In genomic region chr19:34962281-34962944, GRCh38 we compare ENCODE assay signal across 1 cellular context.
TF ChIP-seq lines count a peak whose summit lies in the region.

No MANE protein-coding gene starts in this region.

TF ChIP-seq in HepG2, 621 proteins besides CTCF, POLR2A, EP300 and RAD21 (continued from another document and continues in another):
- TF ChIP-seq PAXIP1 (CRISPR knock-in tag; conservative IDR thresholded peaks at IDR 0.05) = peak; percentile 82
- no peak for TF ChIP-seq EZH2 (conservative IDR thresholded peaks at IDR 0.05; ENCODE audit: low read depth, low read length)
- TF ChIP-seq NFYB (CRISPR knock-in tag; IDR thresholded peaks at IDR 0.05) = 0 out of 2 replicates have a peak, but pooled peaks have one; percentile 10
- TF ChIP-seq ZNF432 (CRISPR knock-in tag; IDR thresholded peaks at IDR 0.05; ENCODE audit: borderline replicate concordance) = no peak
- TF ChIP-seq YEATS4 (CRISPR knock-in tag; IDR thresholded peaks at IDR 0.05; ENCODE audit: borderline replicate concordance) = 0 out of 2 replicates have a peak, but pooled peaks have one; percentile 11
- peak; percentile 18; the same call in 1 of the 2 replicates for TF ChIP-seq CEBPG (CRISPR knock-in tag; IDR thresholded peaks at IDR 0.05)
- peak; percentile 54; the same call in 1 of the 2 replicates for TF ChIP-seq PHF21A (CRISPR knock-in tag; IDR thresholded peaks at IDR 0.05)
- TF ChIP-seq SNAPC5 (CRISPR knock-in tag; IDR thresholded peaks at IDR 0.05; ENCODE audit: borderline replicate concordance) = no peak
- TF ChIP-seq TARDBP (CRISPR knock-in tag; IDR thresholded peaks at IDR 0.05) = peak; percentile 14; the same call in 1 of the 2 replicates
- TF ChIP-seq TFE3 (CRISPR knock-in tag; IDR thresholded peaks at IDR 0.05) = 0 out of 2 replicates have a peak, but pooled peaks have one; percentile 42
- TF ChIP-seq FOXA3 (CRISPR knock-in tag; IDR thresholded peaks at IDR 0.05) = peak; percentile 80
- no peak for TF ChIP-seq IKZF4 (CRISPR knock-in tag; IDR thresholded peaks at IDR 0.05; ENCODE audit: borderline replicate concordance, low read depth, not compliant biosample characterization)
- no peak for TF ChIP-seq PHF8 (CRISPR knock-in tag; IDR thresholded peaks at IDR 0.05)
- TF ChIP-seq ZNF552 (CRISPR knock-in tag; IDR thresholded peaks at IDR 0.05; ENCODE audit: borderline replicate concordance) = no peak
- no peak for TF ChIP-seq NR0B2 (CRISPR knock-in tag; IDR thresholded peaks at IDR 0.05)
- no peak for TF ChIP-seq PLSCR1 (CRISPR knock-in tag; IDR thresholded peaks at IDR 0.05; ENCODE audit: borderline replicate concordance)
- TF ChIP-seq HNF4A (CRISPR knock-in tag; IDR thresholded peaks at IDR 0.05) = peak; percentile 29; the same call in 1 of the 2 replicates
- TF ChIP-seq ETV5 (CRISPR knock-in tag; IDR thresholded peaks at IDR 0.05; ENCODE audit: borderline replicate concordance) = peak; percentile 98
- TF ChIP-seq ZC3H4 (CRISPR knock-in tag; IDR thresholded peaks at IDR 0.05; ENCODE audit: borderline replicate concordance) = no peak
- peak; percentile 35; the same call in 1 of the 2 replicates for TF ChIP-seq GABPA (IDR thresholded peaks at IDR 0.05; ENCODE audit: low read depth, low read length)
- peak; percentile 88 for TF ChIP-seq GABPA (CRISPR knock-in tag; IDR thresholded peaks at IDR 0.05; ENCODE audit: low read depth)
- no peak for TF ChIP-seq ZNF318 (CRISPR knock-in tag; IDR thresholded peaks at IDR 0.05)
- TF ChIP-seq ETV6 (CRISPR knock-in tag; conservative IDR thresholded peaks at IDR 0.05) = peak; percentile 98
- TF ChIP-seq ZNF441 (CRISPR knock-in tag; IDR thresholded peaks at IDR 0.05; ENCODE audit: borderline replicate concordance) = peak; percentile 64; the same call in 1 of the 2 replicates
- TF ChIP-seq SIN3A (IDR thresholded peaks at IDR 0.05; ENCODE audit: borderline replicate concordance, low read depth, low read length) = 0 out of 2 replicates have a peak, but pooled peaks have one; percentile 49
- peak; percentile 73 for TF ChIP-seq ERF (CRISPR knock-in tag; IDR thresholded peaks at IDR 0.05)
- TF ChIP-seq PCBP2 (optimal IDR thresholded peaks at IDR 0.05; ENCODE audit: low read depth, low read length, poor library complexity, severe bottlenecking) = no peak
- 0 out of 2 replicates have a peak, but pooled peaks have one; percentile 27 for TF ChIP-seq ZNF800 (CRISPR knock-in tag; IDR thresholded peaks at IDR 0.05)
- TF ChIP-seq ZNF619 (CRISPR knock-in tag; IDR thresholded peaks at IDR 0.05) = 0 out of 2 replicates have a peak, but pooled peaks have one; percentile 28
- peak; percentile 91; the same call in 1 of the 2 replicates for TF ChIP-seq GATA4 (IDR thresholded peaks at IDR 0.05; ENCODE audit: borderline replicate concordance, low read depth)
- TF ChIP-seq CAMTA2 (CRISPR knock-in tag; IDR thresholded peaks at IDR 0.05; ENCODE audit: borderline replicate concordance) = no peak
- no peak for TF ChIP-seq SMYD3 (CRISPR knock-in tag; IDR thresholded peaks at IDR 0.05)
- peak; percentile 41; the same call in 1 of the 2 replicates for TF ChIP-seq MEIS1 (CRISPR knock-in tag; IDR thresholded peaks at IDR 0.05; ENCODE audit: borderline replicate concordance)
- peak; percentile 26; the same call in 1 of the 2 replicates for TF ChIP-seq ZNF747 (CRISPR knock-in tag; IDR thresholded peaks at IDR 0.05; ENCODE audit: borderline replicate concordance)
- no peak for TF ChIP-seq JUND (CRISPR knock-in tag; IDR thresholded peaks at IDR 0.05)
- TF ChIP-seq SATB2 (CRISPR knock-in tag; IDR thresholded peaks at IDR 0.05) = no peak
- peak; percentile 71; the same call in 1 of the 2 replicates for TF ChIP-seq ZNF232 (CRISPR knock-in tag; IDR thresholded peaks at IDR 0.05; ENCODE audit: borderline replicate concordance)
- no peak for TF ChIP-seq ZNF672 (CRISPR knock-in tag; IDR thresholded peaks at IDR 0.05)
- no peak for TF ChIP-seq ATF6 (CRISPR knock-in tag; conservative IDR thresholded peaks at IDR 0.05)
- no peak for TF ChIP-seq ZNF841 (CRISPR knock-in tag; IDR thresholded peaks at IDR 0.05; ENCODE audit: borderline replicate concordance)
- no peak for TF ChIP-seq FOXA1 (IDR thresholded peaks at IDR 0.05)
- peak; percentile 56; the same call in 1 of the 2 replicates for TF ChIP-seq FOXA1 (CRISPR knock-in tag; IDR thresholded peaks at IDR 0.05)
- peak; percentile 62; the same call in 1 of the 2 replicates for TF ChIP-seq TFAP4 (IDR thresholded peaks at IDR 0.05; ENCODE audit: borderline replicate concordance, low read depth)
